ENCODE assay signal across 12 cellular contexts in the genomic region with DNA sequence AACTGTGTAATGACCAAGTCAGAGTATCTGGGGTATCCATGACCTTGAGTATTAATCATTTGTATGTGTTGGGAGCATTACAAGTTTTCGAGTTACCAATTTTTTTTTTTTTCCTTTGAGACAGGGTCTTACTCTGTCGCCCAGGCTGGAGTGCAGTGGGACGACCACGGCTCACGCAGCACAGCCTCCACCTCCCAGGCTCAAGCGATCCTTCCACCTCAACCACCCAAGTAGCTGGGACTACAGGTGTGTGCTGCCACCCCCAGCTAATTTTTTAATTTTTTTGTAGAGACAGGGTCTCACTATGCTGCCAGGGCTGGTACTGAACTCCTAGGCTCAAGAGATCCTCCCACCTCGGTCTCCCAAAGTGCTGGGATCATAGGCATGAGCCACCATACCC. TPM values are rescaled to one million over a fixed set of nuclear protein-coding genes. Genes with fewer than 3 reads are reported as not detected.
DNase-seq lines count a peak whose midpoint lies in the region; ATAC-seq and TF ChIP-seq lines count a peak whose summit lies in the region.
"Had no signal": no experiment of that assay in that cellular context is flagged by ENCODE, and none has a peak within 500 bp of the region (broad histone marks: within the 10 kb centered on the region; RNA-seq: fewer than 3 reads in every experiment).

No MANE protein-coding gene starts in this region.

- H3K4me3 ChIP-seq in Peyer's patch = no peak overlapping the region
- H3K4me3 ChIP-seq in prostate gland = no peak overlapping the region

- no peaks in the 10 kb centered on the region for H3K9me3 Mint-ChIP-seq in CD14-positive monocyte
- no peaks in the 10 kb centered on the region for H3K9me3 Mint-ChIP-seq in effector memory CD8-positive, alpha-beta T cell
- H3K9me3 Mint-ChIP-seq: activated B cell treated with CpG ODN at 0.5 μM for 24 hours, brain had no signal

- peaks cover 0 to 1% (median 0%) of the 10 kb centered on the region in 3 donors for H3K27me3 Mint-ChIP-seq in CD14-positive monocyte (ENCODE audit: low read depth in 3 of 3)
- no peaks in the 10 kb centered on the region for H3K27me3 Mint-ChIP-seq in effector memory CD8-positive, alpha-beta T cell
- H3K27me3 Mint-ChIP-seq: activated B cell treated with CpG ODN at 0.5 μM for 24 hours, brain had no signal

- H3K36me3 ChIP-seq in Peyer's patch = no peaks in the 10 kb centered on the region
- no peaks in the 10 kb centered on the region for H3K36me3 ChIP-seq in prostate gland

- H3K4me3 Mint-ChIP-seq in CD14-positive monocyte = no peak overlapping the region
- peak overlapping the region; percentile 80 to 81 for H3K4me3 Mint-ChIP-seq in effector memory CD8-positive, alpha-beta T cell

- H3K9me3 ChIP-seq in Peyer's patch (no peaks in the 10 kb centered on the region), prostate gland (no peaks in the 10 kb centered on the region)

- H3K27me3 ChIP-seq in Peyer's patch (no peaks in the 10 kb centered on the region), prostate gland (replicated peaks; ENCODE audit: insufficient read depth) (no peaks in the 10 kb centered on the region)

- H3K4me1 ChIP-seq in Peyer's patch (peaks cover 0 to 18% (median 2%) of the 10 kb centered on the region in 4 donors), prostate gland (replicated peaks) (no peaks in the 10 kb centered on the region)

- H3K36me3 Mint-ChIP-seq in CD14-positive monocyte = peaks cover 63 to 68% of the 10 kb centered on the region in 2 donors
- peaks cover 10% of the 10 kb centered on the region for H3K36me3 Mint-ChIP-seq in effector memory CD8-positive, alpha-beta T cell (ENCODE audit: insufficient read depth)

- peak overlapping the region; percentile 95 to 98 (median 98) for H3K27ac Mint-ChIP-seq in CD14-positive monocyte
- H3K27ac Mint-ChIP-seq in effector memory CD8-positive, alpha-beta T cell = peak overlapping the region; percentile 97 to 98

- intact Hi-C loops in CD14-positive monocyte (cut with micrococcal nuclease) = loop anchor here in 1 of 2 donors (2.0 kb wide), 1 partner anchor 15 kb away; no protein-coding TSS in a partner anchor
- intact Hi-C loops in prostate gland (cut with DNase I) = no loop called here

- WGBS in prostate gland = 93% methylated on average over 7 of the region's 7 CpGs

- DNase-seq in CD14-positive monocyte (ENCODE audit: low spot score) (no peak), Peyer's patch (no peak), prostate gland (ENCODE audit: low spot score) (no peak), NCI-H1694 treated with DMSO at 0.1 percent for 48 hours (lab: John Stamatoyannopoulos, UW) (no peak), NCI-H187 (lab: John Stamatoyannopoulos, UW) (no peak)
- no peak for DNase-seq in effector memory CD8-positive, alpha-beta T cell
- no peak for DNase-seq in stimulated activated CD4-positive, alpha-beta T cell treated with anti-CD3 and anti-CD28 coated beads, Interleukin-15, amount 100 ng/mL, for 24 hours
- no peak for DNase-seq in activated CD4-positive, CD25-positive, alpha-beta regulatory T cell treated with anti-CD3 and anti-CD28 coated beads, Interleukin-2, amount 50 U/mL, for 72 hours
- DNase-seq: activated B cell treated with CpG ODN at 0.5 μM for 24 hours, NCI-H526 had no signal

- ATAC-seq in effector memory CD8-positive, alpha-beta T cell (replicated peaks) = no peak

- H3K27ac ChIP-seq in Peyer's patch (peak overlapping the region; percentile 51 to 79 (median 64)), prostate gland (peak overlapping the region; percentile 81)

- TF ChIP-seq POLR2A in Peyer's patch (IDR thresholded peaks at IDR 0.05) (no peak), prostate gland (IDR thresholded peaks at IDR 0.05) (no peak)

- no peak for TF ChIP-seq CTCF in CD14-positive monocyte (IDR thresholded peaks at IDR 0.05)
- TF ChIP-seq CTCF in Peyer's patch (IDR thresholded peaks at IDR 0.05) = no peak
- no peak for TF ChIP-seq CTCF in prostate gland (IDR thresholded peaks at IDR 0.05)

- H3K4me1 Mint-ChIP-seq in CD14-positive monocyte = peaks cover 53% of the 10 kb centered on the region
- peaks cover 45 to 51% of the 10 kb centered on the region in 2 donors for H3K4me1 Mint-ChIP-seq in effector memory CD8-positive, alpha-beta T cell (ENCODE audit: low read depth in 2 of 2)

RNA-seq across cellular contexts. Expression of gene SSH1, which starts 19.7 kb away (rescaled TPM):
- polyA plus RNA-seq in CD14-positive monocyte = 1 to 10 TPM; 5.2 to 8.7 TPM
- 10 to 100 TPM; 11.6 to 35.5 (median 23.3) TPM for total RNA-seq in Peyer's patch
- total RNA-seq in prostate gland = 10 to 100 TPM; 11.0 to 37.2 TPM

RNA-seq across cellular contexts. Expression of gene DAO, which starts 42.2 kb away (rescaled TPM):
- not detected for polyA plus RNA-seq in CD14-positive monocyte
- total RNA-seq in Peyer's patch (1 to 10 TPM in 1 of 4 donors, not detected in 3; 1.2 TPM), prostate gland (not detected)
- total RNA-seq: activated B cell treated with CpG ODN at 0.5 μM for 24 hours, pulmonary artery endothelial cell had no signal

Comparison
In these comparisons a context has a peak if more than half of its experiments do, and no peak if none do; other contexts are left out.
1. H3K4me3 Mint-ChIP-seq: peak in effector memory CD8-positive, alpha-beta T cell (2 of 2); none in CD14-positive monocyte (0 of 2).